ENCODE assay signal across 11 cellular contexts in genomic region chr9:10226996-10227395, GRCh38.
"Had no signal": no experiment of that assay in that cellular context is flagged by ENCODE, and none has a peak within 500 bp of the region (broad histone marks: within the 10 kb centered on the region; RNA-seq: fewer than 3 reads in every experiment).

No MANE protein-coding gene starts in this region.

- DNase-seq: GM23248, GOT3, H7, H9, HCEC 1CT, HFFc6 had no signal

- FAIRE-seq: H1, H54 had no signal

- H3K9me3 ChIP-seq: HAP-1 had no signal

- H2AFZ ChIP-seq: GM23248, GM23338 had no signal

- H3K4me2 ChIP-seq: GM23338 had no signal

- H3K27ac ChIP-seq: GM23248 had no signal

- H3K9ac ChIP-seq: GM23248 had no signal

- H3K36me3 ChIP-seq: HAP-1 had no signal

- ATAC-seq: GM23338, HCT116 had no signal

- H3K4me3 ChIP-seq: GM23248, GM23338, HAP-1 had no signal
